ENCODE assay signal across 1 cellular context in genomic region chr2:158659483-158659882, GRCh38.
TF ChIP-seq lines count a peak whose summit lies in the region.

No MANE protein-coding gene starts in this region.

TF ChIP-seq in WTC11, 78 proteins besides CTCF, POLR2A, EP300 and RAD21 (continued from another document):
- TF ChIP-seq ZNF425 (CRISPR knock-in tag; conservative IDR thresholded peaks at IDR 0.05) (no peak), CDX4 (CRISPR knock-in tag; IDR thresholded peaks at IDR 0.05; ENCODE audit: borderline replicate concordance) (no peak), FOXJ3 (CRISPR knock-in tag; IDR thresholded peaks at IDR 0.05; ENCODE audit: borderline replicate concordance) (no peak), JUN (CRISPR knock-in tag; IDR thresholded peaks at IDR 0.05) (no peak)
- TF ChIP-seq, protein P1, sequence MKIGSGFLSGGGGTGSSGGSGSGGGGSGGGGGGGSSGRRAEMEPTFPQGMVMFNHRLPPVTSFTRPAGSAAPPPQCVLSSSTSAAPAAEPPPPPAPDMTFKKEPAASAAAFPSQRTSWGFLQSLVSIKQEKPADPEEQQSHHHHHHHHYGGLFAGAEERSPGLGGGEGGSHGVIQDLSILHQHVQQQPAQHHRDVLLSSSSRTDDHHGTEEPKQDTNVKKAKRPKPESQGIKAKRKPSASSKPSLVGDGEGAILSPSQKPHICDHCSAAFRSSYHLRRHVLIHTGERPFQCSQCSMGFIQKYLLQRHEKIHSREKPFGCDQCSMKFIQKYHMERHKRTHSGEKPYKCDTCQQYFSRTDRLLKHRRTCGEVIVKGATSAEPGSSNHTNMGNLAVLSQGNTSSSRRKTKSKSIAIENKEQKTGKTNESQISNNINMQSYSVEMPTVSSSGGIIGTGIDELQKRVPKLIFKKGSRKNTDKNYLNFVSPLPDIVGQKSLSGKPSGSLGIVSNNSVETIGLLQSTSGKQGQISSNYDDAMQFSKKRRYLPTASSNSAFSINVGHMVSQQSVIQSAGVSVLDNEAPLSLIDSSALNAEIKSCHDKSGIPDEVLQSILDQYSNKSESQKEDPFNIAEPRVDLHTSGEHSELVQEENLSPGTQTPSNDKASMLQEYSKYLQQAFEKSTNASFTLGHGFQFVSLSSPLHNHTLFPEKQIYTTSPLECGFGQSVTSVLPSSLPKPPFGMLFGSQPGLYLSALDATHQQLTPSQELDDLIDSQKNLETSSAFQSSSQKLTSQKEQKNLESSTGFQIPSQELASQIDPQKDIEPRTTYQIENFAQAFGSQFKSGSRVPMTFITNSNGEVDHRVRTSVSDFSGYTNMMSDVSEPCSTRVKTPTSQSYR (CRISPR knock-in tag; IDR thresholded peaks at IDR 0.05) = no peak
